24 cellular contexts compared by ENCODE assay signal in the genomic region with DNA sequence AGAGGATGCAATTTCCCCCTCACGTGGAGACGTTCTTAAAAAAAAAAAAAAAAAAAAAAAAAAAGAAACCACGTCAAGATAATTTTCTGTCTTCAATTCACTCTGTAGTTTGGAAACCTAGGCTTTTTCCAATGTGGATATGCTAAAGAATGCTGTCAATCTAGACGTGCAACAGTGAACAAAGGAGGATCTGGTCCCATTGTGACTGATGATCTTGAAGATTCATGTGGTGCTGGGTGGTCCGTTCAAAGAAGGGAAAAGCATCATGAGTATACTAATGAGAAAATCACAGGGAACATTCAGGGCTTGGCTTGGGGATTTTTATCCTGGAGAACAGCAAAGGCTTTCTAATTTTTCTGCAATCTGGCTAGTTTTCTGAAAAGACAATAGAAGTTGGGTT.
"Had no signal": no experiment of that assay in that cellular context is flagged by ENCODE, and none has a peak within 500 bp of the region (broad histone marks: within the 10 kb centered on the region; RNA-seq: fewer than 3 reads in every experiment).

No MANE protein-coding gene starts in this region.

- H3K27me3 Mint-ChIP-seq: naive B cell; stimulated activated memory B cell treated with anti-CD40 and anti-IgM and Interleukin-4, amounts not matched to agents 10 μg/mL and 1 μg/mL and 100 μg/mL, for 72 hours; stimulated activated naive CD8-positive, alpha-beta T cell treated with anti-CD3 and anti-CD28 coated beads, Interleukin-15, amount 100 ng/mL, for 72 hours; type B pancreatic cell had no signal

- DNase-seq: naive B cell; naive thymus-derived CD8-positive, alpha-beta T cell; nucleus accumbens; pancreas; right cardiac atrium; right lobe of liver; spleen; stimulated activated CD4-positive, alpha-beta T cell treated with anti-CD3 and anti-CD28 coated beads, Interleukin-12 subunit alpha, Interleukin-12 subunit beta, amount 100 ng/mL, for 4 hours; stimulated activated CD4-positive, alpha-beta T cell treated with anti-CD3 and anti-CD28 coated beads, Interleukin-1b, Interleukin-23, amount 100 ng/mL, for 48 hours; stimulated activated CD4-positive, alpha-beta T cell treated with anti-CD3 and anti-CD28 coated beads, Interleukin-4, amount 100 ng/mL, for 1 hour; stimulated activated CD4-positive, alpha-beta T cell treated with anti-CD3 and anti-CD28 coated beads, Interleukin-4, amount 100 ng/mL, for 4 hours; stimulated activated CD8-positive, alpha-beta memory T cell treated with anti-CD3 and anti-CD28 coated beads, Interleukin-4, amount 100 ng/mL, for 48 hours; stimulated activated naive CD4-positive, alpha-beta T cell; stimulated activated naive CD8-positive, alpha-beta T cell treated with anti-CD3 and anti-CD28 coated beads, Interleukin-15, amount 100 ng/mL, for 72 hours; stimulated activated naive CD8-positive, alpha-beta T cell treated with anti-CD3 and anti-CD28 coated beads, Interleukin-15, Interleukin-2, amounts not matched to agents 100 U/mL and 50 U/mL, for 24 hours; substantia nigra; testis; tibial artery; transverse colon; upper lobe of right lung; uterus had no signal

- H3K36me3 Mint-ChIP-seq: naive B cell; naive thymus-derived CD8-positive, alpha-beta T cell; stimulated activated memory B cell treated with anti-CD40 and anti-IgM and Interleukin-4, amounts not matched to agents 10 μg/mL and 1 μg/mL and 100 μg/mL, for 72 hours; type B pancreatic cell had no signal

- H3K4me3 Mint-ChIP-seq: naive B cell; naive thymus-derived CD8-positive, alpha-beta T cell; nephron; stimulated activated memory B cell treated with anti-CD40 and anti-IgM and Interleukin-4, amounts not matched to agents 10 μg/mL and 1 μg/mL and 100 μg/mL, for 72 hours; stimulated activated naive CD8-positive, alpha-beta T cell treated with anti-CD3 and anti-CD28 coated beads, Interleukin-15, amount 100 ng/mL, for 72 hours; type B pancreatic cell had no signal

- H3K4me1 Mint-ChIP-seq: naive B cell; naive thymus-derived CD8-positive, alpha-beta T cell; nephron; stimulated activated memory B cell treated with anti-CD40 and anti-IgM and Interleukin-4, amounts not matched to agents 10 μg/mL and 1 μg/mL and 100 μg/mL, for 72 hours; stimulated activated naive CD8-positive, alpha-beta T cell treated with anti-CD3 and anti-CD28 coated beads, Interleukin-15, amount 100 ng/mL, for 72 hours had no signal

- H3K27ac Mint-ChIP-seq: naive B cell; naive thymus-derived CD8-positive, alpha-beta T cell; nephron; stimulated activated memory B cell treated with anti-CD40 and anti-IgM and Interleukin-4, amounts not matched to agents 10 μg/mL and 1 μg/mL and 100 μg/mL, for 72 hours; stimulated activated naive CD8-positive, alpha-beta T cell treated with anti-CD3 and anti-CD28 coated beads, Interleukin-15, amount 100 ng/mL, for 72 hours; type B pancreatic cell had no signal

- H3K9me3 Mint-ChIP-seq: naive B cell; nephron; stimulated activated memory B cell treated with anti-CD40 and anti-IgM and Interleukin-4, amounts not matched to agents 10 μg/mL and 1 μg/mL and 100 μg/mL, for 72 hours; stimulated activated naive CD8-positive, alpha-beta T cell treated with anti-CD3 and anti-CD28 coated beads, Interleukin-15, amount 100 ng/mL, for 72 hours; type B pancreatic cell had no signal

- ATAC-seq: naive thymus-derived CD8-positive, alpha-beta T cell; pancreas; right cardiac atrium; right lobe of liver; stimulated activated memory B cell treated with anti-CD40 and anti-IgM and Interleukin-4, amounts not matched to agents 10 μg/mL and 1 μg/mL and 100 μg/mL, for 72 hours; stimulated activated naive CD8-positive, alpha-beta T cell treated with anti-CD3 and anti-CD28 coated beads, Interleukin-15, amount 100 ng/mL, for 72 hours; stimulated activated naive CD8-positive, alpha-beta T cell treated with anti-CD3 and anti-CD28 coated beads, Interleukin-15, Interleukin-2, amounts not matched to agents 100 U/mL and 50 U/mL, for 24 hours; upper lobe of right lung had no signal
